In genomic region chr14:56676042-56676441, GRCh38 we compare ENCODE assay signal across 37 cellular contexts.
"Had no signal": no experiment of that assay in that cellular context is flagged by ENCODE, and none has a peak within 500 bp of the region (broad histone marks: within the 10 kb centered on the region; RNA-seq: fewer than 3 reads in every experiment).

No MANE protein-coding gene starts in this region.

- H3K27ac ChIP-seq: adrenal gland, body of pancreas, cardiac muscle cell, coronary artery, dorsolateral prefrontal cortex, esophagus muscularis mucosa, foreskin keratinocyte, heart left ventricle, pancreas, prostate gland, skin epidermis, VCaP had no signal

- H3K27me3 Mint-ChIP-seq: activated naive CD8-positive, alpha-beta T cell treated with anti-CD3 and anti-CD28 coated beads for 36 hours; stimulated activated naive CD8-positive, alpha-beta T cell treated with anti-CD3 and anti-CD28 coated beads, Interleukin-15, amount 100 ng/mL, for 72 hours had no signal

- H3K4me1 Mint-ChIP-seq: activated naive CD8-positive, alpha-beta T cell treated with anti-CD3 and anti-CD28 coated beads for 36 hours; immature natural killer cell; naive B cell; stimulated activated naive CD8-positive, alpha-beta T cell treated with anti-CD3 and anti-CD28 coated beads, Interleukin-15, amount 100 ng/mL, for 72 hours had no signal

- H3K27ac Mint-ChIP-seq: activated naive CD4-positive, alpha-beta T cell treated with anti-CD3 and anti-CD28 coated beads for 36 hours; activated naive CD8-positive, alpha-beta T cell treated with anti-CD3 and anti-CD28 coated beads for 36 hours; activated T-helper 1 cell treated with anti-CD3 and anti-CD28 coated beads, Interleukin-12 subunit alpha, Interleukin-12 subunit beta, Interleukin-2, Interleukin-4 antibody, amounts not matched to agents 30 ng/mL and 10 ng/mL and 1 ng/mL, durations not matched to agents 14 hours and 24 hours and 36 hours; immature natural killer cell; nephron progenitor cell; stimulated activated naive CD8-positive, alpha-beta T cell treated with anti-CD3 and anti-CD28 coated beads, Interleukin-15, amount 100 ng/mL, for 72 hours; T-helper 1 cell treated with Interleukin-12 subunit alpha and Interleukin-12 subunit beta and Interleukin-4 antibody, amounts not matched to agents 30 μg/mL and 1 μg/mL, for 36 hours had no signal

- ATAC-seq: activated CD4-positive, CD25-positive, alpha-beta regulatory T cell treated with anti-CD3 and anti-CD28 coated beads, Interleukin-2, amount 50 U/mL, for 24 hours; body of pancreas; foreskin keratinocyte; heart left ventricle; left lobe of liver; pancreas; sciatic nerve; stimulated activated naive CD8-positive, alpha-beta T cell treated with anti-CD3 and anti-CD28 coated beads, Interleukin-15, amount 100 ng/mL, for 72 hours had no signal

- H3K9me3 Mint-ChIP-seq: activated T-helper 1 cell treated with anti-CD3 and anti-CD28 coated beads, Interleukin-12 subunit alpha, Interleukin-12 subunit beta, Interleukin-2, Interleukin-4 antibody, amounts not matched to agents 30 ng/mL and 10 ng/mL and 1 ng/mL, durations not matched to agents 14 hours and 24 hours and 36 hours had no signal

- H3K4me3 Mint-ChIP-seq: activated naive CD4-positive, alpha-beta T cell treated with anti-CD3 and anti-CD28 coated beads for 36 hours; activated naive CD8-positive, alpha-beta T cell treated with anti-CD3 and anti-CD28 coated beads for 36 hours; activated T-helper 1 cell treated with anti-CD3 and anti-CD28 coated beads, Interleukin-12 subunit alpha, Interleukin-12 subunit beta, Interleukin-2, Interleukin-4 antibody, amounts not matched to agents 30 ng/mL and 10 ng/mL and 1 ng/mL, durations not matched to agents 14 hours and 24 hours and 36 hours; immature natural killer cell; naive B cell; nephron progenitor cell; stimulated activated naive CD8-positive, alpha-beta T cell treated with anti-CD3 and anti-CD28 coated beads, Interleukin-15, amount 100 ng/mL, for 72 hours; T-helper 1 cell treated with Interleukin-12 subunit alpha and Interleukin-12 subunit beta and Interleukin-4 antibody, amounts not matched to agents 30 μg/mL and 1 μg/mL, for 36 hours had no signal

- H3K36me3 Mint-ChIP-seq: activated naive CD8-positive, alpha-beta T cell treated with anti-CD3 and anti-CD28 coated beads for 36 hours; immature natural killer cell had no signal

- DNase-seq: activated CD4-positive, alpha-beta T cell treated with anti-CD3 and anti-CD28 coated beads for 48 hours; activated CD4-positive, alpha-beta T cell treated with anti-CD3 and anti-CD28 coated beads, Interleukin-2, amount 50 U/mL, for 48 hours; activated CD8-positive, alpha-beta memory T cell treated with anti-CD3 and anti-CD28 coated beads for 24 hours; activated effector memory CD4-positive, alpha-beta T cell treated with anti-CD3 and anti-CD28 coated beads, Interleukin-2, amount 50 U/mL, for 16 hours; activated naive CD4-positive, alpha-beta T cell treated with anti-CD3 and anti-CD28 coated beads for 36 hours; activated naive CD8-positive, alpha-beta T cell treated with anti-CD3 and anti-CD28 coated beads for 36 hours; activated T-cell treated with anti-CD3 and anti-CD28 coated beads, Interleukin-2, amount 50 U/mL, for 1 hour; adrenal gland; aorta; body of pancreas; dorsolateral prefrontal cortex; effector memory CD4-positive, alpha-beta T cell; foreskin keratinocyte; heart left ventricle; hypothalamus; immature natural killer cell; naive B cell; nephron progenitor cell; pancreas; retina; stimulated activated CD4-positive, alpha-beta T cell treated with anti-CD3 and anti-CD28 coated beads, Interleukin-12 subunit alpha, Interleukin-12 subunit beta, amount 100 ng/mL, for 4 hours; stimulated activated CD4-positive, alpha-beta T cell treated with anti-CD3 and anti-CD28 coated beads, Interleukin-4, amount 100 ng/mL, for 1 hour; stimulated activated naive CD8-positive, alpha-beta T cell treated with anti-CD3 and anti-CD28 coated beads, Interleukin-15, amount 100 ng/mL, for 72 hours; substantia nigra; SW 1271; T-helper 9 cell had no signal
